29 cellular contexts compared by ENCODE assay signal in genomic region chr12:98320026-98320425, GRCh38.
"Had no signal": no experiment of that assay in that cellular context is flagged by ENCODE, and none has a peak within 500 bp of the region (broad histone marks: within the 10 kb centered on the region; RNA-seq: fewer than 3 reads in every experiment).

No MANE protein-coding gene starts in this region.

- DNase-seq: activated CD4-positive, alpha-beta T cell treated with anti-CD3 and anti-CD28 coated beads for 36 hours; activated CD4-positive, CD25-positive, alpha-beta regulatory T cell; activated effector memory CD4-positive, alpha-beta T cell treated with anti-CD3 and anti-CD28 coated beads, Interleukin-2, amount 50 U/mL, for 16 hours; activated naive CD4-positive, alpha-beta T cell treated with anti-CD3 and anti-CD28 coated beads for 36 hours; activated naive CD8-positive, alpha-beta T cell treated with anti-CD3 and anti-CD28 coated beads for 36 hours; activated T-cell treated with anti-CD3 and anti-CD28 coated beads for 4 hours; adrenal gland; colonic mucosa; effector CD8-positive, alpha-beta T cell; kidney; left colon; naive B cell; nucleus accumbens; pancreas; retina; sigmoid colon; small intestine; stimulated activated CD4-positive, alpha-beta T cell treated with anti-CD3 and anti-CD28 coated beads, Interleukin-4, amount 100 ng/mL, for 24 hours; T-helper 1 cell; thyroid gland had no signal

- H3K36me3 ChIP-seq: adrenal gland, ascending aorta, colonic mucosa, gastroesophageal sphincter, pancreas, prostate gland, sigmoid colon, thyroid gland had no signal

- H3K79me2 ChIP-seq: hepatocyte had no signal

- H3K9me3 Mint-ChIP-seq: activated naive CD4-positive, alpha-beta T cell treated with anti-CD3 and anti-CD28 coated beads for 36 hours; activated naive CD8-positive, alpha-beta T cell treated with anti-CD3 and anti-CD28 coated beads for 36 hours; neural crest cell; stimulated activated effector memory CD8-positive, alpha-beta T cell treated with anti-CD3 and anti-CD28 coated beads, Interleukin-12 subunit alpha, Interleukin-12 subunit beta, amount 100 ng/mL, for 72 hours; stimulated activated naive CD8-positive, alpha-beta T cell treated with anti-CD3 and anti-CD28 coated beads, Interleukin-15, Interleukin-2, amounts not matched to agents 100 ng/mL and 50 ng/mL, for 24 hours; T-helper 2 cell treated with Interferon-gamma antibody and Interleukin-4, amounts not matched to agents 5 μg/mL and 100 μg/mL, for 36 hours had no signal

- H3K27ac Mint-ChIP-seq: activated CD4-positive, alpha-beta T cell treated with anti-CD3 and anti-CD28 coated beads for 36 hours; activated naive CD4-positive, alpha-beta T cell treated with anti-CD3 and anti-CD28 coated beads for 36 hours; activated naive CD8-positive, alpha-beta T cell treated with anti-CD3 and anti-CD28 coated beads for 36 hours; naive B cell; stimulated activated effector memory CD8-positive, alpha-beta T cell treated with anti-CD3 and anti-CD28 coated beads, Interleukin-12 subunit alpha, Interleukin-12 subunit beta, amount 100 ng/mL, for 72 hours; stimulated activated naive CD8-positive, alpha-beta T cell treated with anti-CD3 and anti-CD28 coated beads, Interleukin-15, Interleukin-2, amounts not matched to agents 100 ng/mL and 50 ng/mL, for 24 hours; T-helper 2 cell treated with Interferon-gamma antibody and Interleukin-4, amounts not matched to agents 5 μg/mL and 100 μg/mL, for 36 hours had no signal

- ATAC-seq: activated CD4-positive, alpha-beta T cell treated with anti-CD3 and anti-CD28 coated beads for 36 hours; gastroesophageal sphincter; left colon; pancreas; stimulated activated effector memory CD8-positive, alpha-beta T cell treated with anti-CD3 and anti-CD28 coated beads, Interleukin-12 subunit alpha, Interleukin-12 subunit beta, amount 100 ng/mL, for 72 hours had no signal

- H3K4me3 ChIP-seq: adrenal gland, ascending aorta, colonic mucosa, gastroesophageal sphincter, hepatocyte, pancreas, prostate gland, sigmoid colon, thyroid gland had no signal

- H3K4me1 ChIP-seq: adrenal gland, ascending aorta, colonic mucosa, pancreas, prostate gland, sigmoid colon, thyroid gland had no signal

- H3K27me3 Mint-ChIP-seq: activated CD4-positive, alpha-beta T cell treated with anti-CD3 and anti-CD28 coated beads for 36 hours; activated naive CD8-positive, alpha-beta T cell treated with anti-CD3 and anti-CD28 coated beads for 36 hours; stimulated activated naive CD8-positive, alpha-beta T cell treated with anti-CD3 and anti-CD28 coated beads, Interleukin-15, Interleukin-2, amounts not matched to agents 100 ng/mL and 50 ng/mL, for 24 hours had no signal

- H3K27me3 ChIP-seq: adrenal gland, ascending aorta, colonic mucosa, gastroesophageal sphincter, hepatocyte, pancreas, sigmoid colon, thyroid gland had no signal

- H3K4me3 Mint-ChIP-seq: activated CD4-positive, alpha-beta T cell treated with anti-CD3 and anti-CD28 coated beads for 36 hours; activated naive CD4-positive, alpha-beta T cell treated with anti-CD3 and anti-CD28 coated beads for 36 hours; activated naive CD8-positive, alpha-beta T cell treated with anti-CD3 and anti-CD28 coated beads for 36 hours; mesothelial cell of epicardium; naive B cell; neural crest cell; stimulated activated effector memory CD8-positive, alpha-beta T cell treated with anti-CD3 and anti-CD28 coated beads, Interleukin-12 subunit alpha, Interleukin-12 subunit beta, amount 100 ng/mL, for 72 hours; stimulated activated naive CD8-positive, alpha-beta T cell treated with anti-CD3 and anti-CD28 coated beads, Interleukin-15, Interleukin-2, amounts not matched to agents 100 ng/mL and 50 ng/mL, for 24 hours; T-helper 2 cell treated with Interferon-gamma antibody and Interleukin-4, amounts not matched to agents 5 μg/mL and 100 μg/mL, for 36 hours had no signal

- H2AFZ ChIP-seq: hepatocyte had no signal

- H3K9me3 ChIP-seq: adrenal gland, ascending aorta, colonic mucosa, gastroesophageal sphincter, pancreas, prostate gland, sigmoid colon, thyroid gland had no signal

- H3K27ac ChIP-seq: adrenal gland, ascending aorta, colonic mucosa, gastroesophageal sphincter, pancreas, prostate gland, sigmoid colon, thyroid gland had no signal

- H3K36me3 Mint-ChIP-seq: activated naive CD8-positive, alpha-beta T cell treated with anti-CD3 and anti-CD28 coated beads for 36 hours; mesothelial cell of epicardium; naive B cell; stimulated activated effector memory CD8-positive, alpha-beta T cell treated with anti-CD3 and anti-CD28 coated beads, Interleukin-12 subunit alpha, Interleukin-12 subunit beta, amount 100 ng/mL, for 72 hours had no signal

- H3K4me1 Mint-ChIP-seq: activated CD4-positive, alpha-beta T cell treated with anti-CD3 and anti-CD28 coated beads for 36 hours; activated naive CD8-positive, alpha-beta T cell treated with anti-CD3 and anti-CD28 coated beads for 36 hours; naive B cell; neural crest cell; stimulated activated effector memory CD8-positive, alpha-beta T cell treated with anti-CD3 and anti-CD28 coated beads, Interleukin-12 subunit alpha, Interleukin-12 subunit beta, amount 100 ng/mL, for 72 hours had no signal

- H3K4me2 ChIP-seq: hepatocyte had no signal
